Comparison of ENCODE assay signal across 29 cellular contexts in the genomic region with DNA sequence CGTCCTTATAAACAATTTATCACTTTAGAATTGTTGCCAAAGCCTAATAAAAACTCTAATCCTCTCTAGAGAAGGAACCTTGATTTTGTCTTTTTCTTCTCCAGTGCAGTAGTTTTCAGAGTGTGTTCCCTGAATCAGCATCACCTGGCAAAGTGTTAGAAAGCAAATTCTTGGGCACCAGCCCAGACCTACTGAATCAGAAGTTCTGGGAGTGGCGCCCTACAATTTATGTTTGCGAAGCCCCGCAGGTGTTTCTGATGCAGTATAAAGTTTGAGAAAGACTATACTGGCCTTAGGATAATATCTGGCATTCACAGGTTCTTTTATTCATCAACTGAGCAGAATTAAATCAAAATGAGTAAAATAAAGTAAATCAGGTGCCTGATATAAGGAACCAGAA.
DNase-seq lines count a peak whose midpoint lies in the region; ATAC-seq, FAIRE-seq and TF ChIP-seq lines count a peak whose summit lies in the region.
"Had no signal": no experiment of that assay in that cellular context is flagged by ENCODE, and none has a peak within 500 bp of the region (broad histone marks: within the 10 kb centered on the region; RNA-seq: fewer than 3 reads in every experiment).

No MANE protein-coding gene starts in this region.

- BruUV-seq in PC-3 (replicated peaks; lab: Mats Ljungman, UMichigan): no TSS peak

- no peaks in the 10 kb centered on the region for H3K9me3 ChIP-seq in PC-3 (ENCODE audit: low read length)
- H3K9me3 ChIP-seq in keratinocyte (ENCODE audit: control insufficient read depth, low read depth, low read length): no peaks in the 10 kb centered on the region
- H3K9me3 ChIP-seq in thyroid gland: no peaks in the 10 kb centered on the region
- H3K9me3 ChIP-seq: suprapubic skin had no signal

- no peak overlapping the region for H3K4me2 ChIP-seq in PC-3 (ENCODE audit: low read length)
- no peak overlapping the region for H3K4me2 ChIP-seq in keratinocyte (ENCODE audit: control insufficient read depth, extremely low read depth, insufficient read depth, low read depth, low read length)
- H3K4me2 ChIP-seq: neural progenitor cell had no signal

- no peaks in the 10 kb centered on the region for H3F3A ChIP-seq in PC-3 (ENCODE audit: low read length, unreplicated experiment)

- CTCF ChIA-PET in PC-3 (lab: Charles Lee): interaction anchor here (0.5 kb wide), 1 partner anchor 172 kb away, joined by 3 read pairs; no protein-coding TSS in a partner anchor
- CTCF ChIA-PET in activated CD4-positive, alpha-beta memory T cell treated with anti-CD3 and anti-CD28 coated beads, Interleukin-2, amount 10 ng/mL, durations not matched to agents 7 days and 5 days (lab: Charles Lee): no interaction called here

- H3K4me1 ChIP-seq in PC-3 (ENCODE audit: insufficient read depth, low read length): peaks cover 11% of the 10 kb centered on the region; the same call in 1 of the 2 replicates
- H3K4me1 ChIP-seq in keratinocyte (ENCODE audit: control insufficient read depth, extremely low read depth, insufficient read depth, low read length): peaks cover 18% of the 10 kb centered on the region
- peaks cover 17 to 19% of the 10 kb centered on the region in 2 donors for H3K4me1 ChIP-seq in thyroid gland
- H3K4me1 ChIP-seq: parathyroid adenoma had no signal

- no peaks in the 10 kb centered on the region for H3K9me1 ChIP-seq in keratinocyte (ENCODE audit: control insufficient read depth, extremely low read depth, insufficient read depth, low read length)

- intact Hi-C loops in PC-3 (cut with micrococcal nuclease) (no loop called here), thyroid gland (cut with DNase I) (no loop called here)

- H3K36me3 Mint-ChIP-seq in activated CD4-positive, alpha-beta memory T cell treated with anti-CD3 and anti-CD28 coated beads, Interleukin-2, amount 10 ng/mL, durations not matched to agents 7 days and 5 days (ENCODE audit: low read depth): no peaks in the 10 kb centered on the region
- H3K36me3 Mint-ChIP-seq: activated naive CD8-positive, alpha-beta T cell treated with anti-CD3 and anti-CD28 coated beads, Interleukin-2, amount 10 ng/mL, durations not matched to agents 7 days and 5 days; CD4-positive, CD25-positive, alpha-beta regulatory T cell; neural progenitor cell; stimulated activated effector memory CD8-positive, alpha-beta T cell treated with anti-CD3 and anti-CD28 coated beads, Interleukin-12 subunit alpha, Interleukin-12 subunit beta, amount 100 ng/mL, for 72 hours had no signal

- H3K9me3 Mint-ChIP-seq in activated CD4-positive, alpha-beta memory T cell treated with anti-CD3 and anti-CD28 coated beads, Interleukin-2, amount 10 ng/mL, durations not matched to agents 7 days and 5 days: peaks cover 2% of the 10 kb centered on the region
- H3K9me3 Mint-ChIP-seq: activated naive CD8-positive, alpha-beta T cell treated with anti-CD3 and anti-CD28 coated beads, Interleukin-2, amount 10 ng/mL, durations not matched to agents 7 days and 5 days; neural progenitor cell had no signal

- TF ChIP-seq CTCF in PC-3 (conservative IDR thresholded peaks at IDR 0.05; ENCODE audit: low read depth, low read length): no peak
- TF ChIP-seq CTCF in keratinocyte (optimal IDR thresholded peaks at IDR 0.05 in 1 of 3, IDR thresholded peaks at IDR 0.05 in 1 of 3, conservative IDR thresholded peaks at IDR 0.05 in 1 of 3; ENCODE audit: extremely low read depth in 1 of 3, insufficient read depth in 2 of 3, low read length in 3 of 3): no peak
- no peak for TF ChIP-seq CTCF in thyroid gland (IDR thresholded peaks at IDR 0.05)

- TF ChIP-seq POLR2A in thyroid gland (IDR thresholded peaks at IDR 0.05): no peak

- H3K27ac ChIP-seq in PC-3 (ENCODE audit: low read length) (no peak overlapping the region), keratinocyte (ENCODE audit: control insufficient read depth, insufficient read depth, low read length) (no peak overlapping the region), thyroid gland (peak overlapping the region; percentile 78 to 93 (median 90))
- H3K27ac ChIP-seq: 22Rv1, HL-60, neural progenitor cell, parathyroid adenoma, suprapubic skin had no signal

- H3K27me3 ChIP-seq in PC-3 (ENCODE audit: low read length) (no peaks in the 10 kb centered on the region), keratinocyte (ENCODE audit: control insufficient read depth, extremely low read depth, insufficient read depth, low read length) (no peaks in the 10 kb centered on the region), thyroid gland (no peaks in the 10 kb centered on the region)
- H3K27me3 ChIP-seq: neural progenitor cell, suprapubic skin had no signal

- 36 to 42% methylated on average over 4 of the region's 4 CpGs for WGBS in thyroid gland, 2 donors

- H3K9ac ChIP-seq in PC-3 (ENCODE audit: low read length) (no peak overlapping the region), keratinocyte (ENCODE audit: control insufficient read depth, extremely low read depth, insufficient read depth, low read length) (no peak overlapping the region)
- H3K9ac ChIP-seq: neural progenitor cell, parathyroid adenoma had no signal

- no peak overlapping the region for H3K4me3 ChIP-seq in PC-3 (ENCODE audit: low read length)
- no peak overlapping the region for H3K4me3 ChIP-seq in keratinocyte (ENCODE audit: control insufficient read depth in 2 of 3, extremely low read depth in 1 of 3, insufficient read depth in 2 of 3, low read depth in 1 of 3, low read length in 3 of 3)
- H3K4me3 ChIP-seq in thyroid gland (replicated peaks in 1 of 3): no peak overlapping the region
- H3K4me3 ChIP-seq: neural progenitor cell, suprapubic skin had no signal

- H3K4me3 Mint-ChIP-seq in activated CD4-positive, alpha-beta memory T cell treated with anti-CD3 and anti-CD28 coated beads, Interleukin-2, amount 10 ng/mL, durations not matched to agents 7 days and 5 days: no peak overlapping the region
- H3K4me3 Mint-ChIP-seq: activated CD4-positive, alpha-beta T cell treated with anti-CD3 and anti-CD28 coated beads for 36 hours; activated naive CD8-positive, alpha-beta T cell treated with anti-CD3 and anti-CD28 coated beads, Interleukin-2, amount 10 ng/mL, durations not matched to agents 7 days and 5 days; CD4-positive, CD25-positive, alpha-beta regulatory T cell; neural progenitor cell; stimulated activated effector memory CD8-positive, alpha-beta T cell treated with anti-CD3 and anti-CD28 coated beads, Interleukin-12 subunit alpha, Interleukin-12 subunit beta, amount 100 ng/mL, for 72 hours had no signal

- no peaks in the 10 kb centered on the region for H4K20me1 ChIP-seq in PC-3 (ENCODE audit: low read length)
- no peaks in the 10 kb centered on the region for H4K20me1 ChIP-seq in keratinocyte (ENCODE audit: control insufficient read depth, extremely low read depth, insufficient read depth, low read length)

- H3K4me1 Mint-ChIP-seq in activated CD4-positive, alpha-beta memory T cell treated with anti-CD3 and anti-CD28 coated beads, Interleukin-2, amount 10 ng/mL, durations not matched to agents 7 days and 5 days: no peaks in the 10 kb centered on the region
- H3K4me1 Mint-ChIP-seq: activated CD4-positive, alpha-beta T cell treated with anti-CD3 and anti-CD28 coated beads for 36 hours; activated naive CD8-positive, alpha-beta T cell treated with anti-CD3 and anti-CD28 coated beads, Interleukin-2, amount 10 ng/mL, durations not matched to agents 7 days and 5 days; CD4-positive, CD25-positive, alpha-beta regulatory T cell; stimulated activated effector memory CD8-positive, alpha-beta T cell treated with anti-CD3 and anti-CD28 coated beads, Interleukin-12 subunit alpha, Interleukin-12 subunit beta, amount 100 ng/mL, for 72 hours had no signal

- no peak overlapping the region for H3K27ac Mint-ChIP-seq in activated CD4-positive, alpha-beta memory T cell treated with anti-CD3 and anti-CD28 coated beads, Interleukin-2, amount 10 ng/mL, durations not matched to agents 7 days and 5 days
- H3K27ac Mint-ChIP-seq: activated CD4-positive, alpha-beta T cell treated with anti-CD3 and anti-CD28 coated beads for 36 hours; activated naive CD8-positive, alpha-beta T cell treated with anti-CD3 and anti-CD28 coated beads, Interleukin-2, amount 10 ng/mL, durations not matched to agents 7 days and 5 days; CD4-positive, CD25-positive, alpha-beta regulatory T cell; neural progenitor cell; stimulated activated effector memory CD8-positive, alpha-beta T cell treated with anti-CD3 and anti-CD28 coated beads, Interleukin-12 subunit alpha, Interleukin-12 subunit beta, amount 100 ng/mL, for 72 hours had no signal

- DNase-seq in NCI-H1092 treated with DMSO at 0.1 percent for 48 hours (lab: John Stamatoyannopoulos, UW) (peak; percentile 18), NCI-H1092 (lab: John Stamatoyannopoulos, UW) (no peak), PC-3 (peak; percentile 71), keratinocyte (ENCODE audit: low read depth, low spot score) (peak; percentile 5), thyroid gland (peak; percentile 85 to 88), middle frontal gyrus (ENCODE audit: extremely low spot score, low spot score) (no peak)
- no peak for DNase-seq in stimulated activated naive CD4-positive, alpha-beta T cell treated with Interleukin-2 at 50 U/mL for 16 hours (lab: John Stamatoyannopoulos, UW)
- no peak for DNase-seq in activated CD4-positive, alpha-beta memory T cell treated with anti-CD3 and anti-CD28 coated beads, Interleukin-2, amount 10 ng/mL, durations not matched to agents 7 days and 5 days
- DNase-seq: activated CD4-positive, alpha-beta T cell treated with anti-CD3 and anti-CD28 coated beads for 36 hours; activated gamma-delta T cell; activated naive CD8-positive, alpha-beta T cell treated with anti-CD3 and anti-CD28 coated beads, Interleukin-2, amount 10 ng/mL, durations not matched to agents 7 days and 5 days; activated T-cell treated with anti-CD3 and anti-CD28 coated beads, Interleukin-2, amount 50 U/mL, for 1 hour; CD4-positive, CD25-positive, alpha-beta regulatory T cell; DMS 273 treated with DMSO at 0.1 percent for 48 hours; glutamatergic neuron; GOT3; NCI-H1048; NCI-H2029 treated with DMSO at 0.1 percent for 48 hours; NCI-H446 treated with DMSO at 0.1 percent for 48 hours; SIG-M5; stimulated activated CD4-positive, alpha-beta T cell treated with anti-CD3 and anti-CD28 coated beads, Interleukin-4, amount 100 ng/mL, for 24 hours had no signal

- ATAC-seq in PC-3: peak; percentile 87
- ATAC-seq: activated CD4-positive, alpha-beta T cell treated with anti-CD3 and anti-CD28 coated beads for 36 hours; sciatic nerve; stimulated activated effector memory CD8-positive, alpha-beta T cell treated with anti-CD3 and anti-CD28 coated beads, Interleukin-12 subunit alpha, Interleukin-12 subunit beta, amount 100 ng/mL, for 72 hours had no signal

- no peaks in the 10 kb centered on the region for H3K9me2 ChIP-seq in PC-3 (replicated peaks; ENCODE audit: low read length)

- H3K36me3 ChIP-seq in PC-3 (ENCODE audit: low read depth, low read length) (no peaks in the 10 kb centered on the region), keratinocyte (ENCODE audit: control insufficient read depth in 2 of 2, extremely low read depth in 1 of 2, insufficient read depth in 2 of 2, low read length in 2 of 2) (no peaks in the 10 kb centered on the region), thyroid gland (no peaks in the 10 kb centered on the region)
- H3K36me3 ChIP-seq: neural progenitor cell, suprapubic skin had no signal

- no peak overlapping the region for H2AFZ ChIP-seq in PC-3 (ENCODE audit: low read length)
- no peak overlapping the region for H2AFZ ChIP-seq in keratinocyte (ENCODE audit: control insufficient read depth, low read length)
- H2AFZ ChIP-seq: neural progenitor cell, parathyroid adenoma had no signal

- FAIRE-seq in keratinocyte (lab: Jason Lieb, UNC): peak; percentile 41
- FAIRE-seq: urothelium cell line had no signal

- H3K79me2 ChIP-seq in PC-3 (ENCODE audit: low read length) (no peaks in the 10 kb centered on the region), keratinocyte (ENCODE audit: control insufficient read depth, insufficient read depth, low read length) (no peaks in the 10 kb centered on the region)
- H3K79me2 ChIP-seq: parathyroid adenoma had no signal

- POLR2A ChIA-PET in PC-3 (lab: Charles Lee; ENCODE audit: unreplicated experiment): no interaction called here
- POLR2A ChIA-PET in activated CD4-positive, alpha-beta memory T cell treated with anti-CD3 and anti-CD28 coated beads, Interleukin-2, amount 10 ng/mL, durations not matched to agents 7 days and 5 days (lab: Charles Lee): no interaction called here

- no peaks in the 10 kb centered on the region for H3K27me3 Mint-ChIP-seq in activated CD4-positive, alpha-beta memory T cell treated with anti-CD3 and anti-CD28 coated beads, Interleukin-2, amount 10 ng/mL, durations not matched to agents 7 days and 5 days
- H3K27me3 Mint-ChIP-seq: activated CD4-positive, alpha-beta T cell treated with anti-CD3 and anti-CD28 coated beads for 36 hours; activated naive CD8-positive, alpha-beta T cell treated with anti-CD3 and anti-CD28 coated beads, Interleukin-2, amount 10 ng/mL, durations not matched to agents 7 days and 5 days; CD4-positive, CD25-positive, alpha-beta regulatory T cell had no signal

- dilution Hi-C loops in keratinocyte (cut with MboI; ENCODE audit: extremely low pct_ligation_motif_present, low sequenced_read_pairs): no loop called here

Comparison
In these comparisons a context has a peak if more than half of its experiments do, and no peak if none do; other contexts are left out.
1. DNase-seq: peak in NCI-H1092 treated with DMSO at 0.1 percent for 48 hours (single experiment), PC-3 (single experiment), keratinocyte (single experiment) and thyroid gland (2 of 2); none in NCI-H1092 (single experiment), middle frontal gyrus (single experiment), stimulated activated naive CD4-positive, alpha-beta T cell treated with Interleukin-2 at 50 U/mL for 16 hours (single experiment) and activated CD4-positive, alpha-beta memory T cell treated with anti-CD3 and anti-CD28 coated beads, Interleukin-2, amount 10 ng/mL, durations not matched to agents 7 days and 5 days (single experiment).
2. H3K27ac ChIP-seq: peak in thyroid gland (3 of 3); none in PC-3 (single experiment) and keratinocyte (single experiment).